ENCODE assay signal across 30 cellular contexts in the genomic region with DNA sequence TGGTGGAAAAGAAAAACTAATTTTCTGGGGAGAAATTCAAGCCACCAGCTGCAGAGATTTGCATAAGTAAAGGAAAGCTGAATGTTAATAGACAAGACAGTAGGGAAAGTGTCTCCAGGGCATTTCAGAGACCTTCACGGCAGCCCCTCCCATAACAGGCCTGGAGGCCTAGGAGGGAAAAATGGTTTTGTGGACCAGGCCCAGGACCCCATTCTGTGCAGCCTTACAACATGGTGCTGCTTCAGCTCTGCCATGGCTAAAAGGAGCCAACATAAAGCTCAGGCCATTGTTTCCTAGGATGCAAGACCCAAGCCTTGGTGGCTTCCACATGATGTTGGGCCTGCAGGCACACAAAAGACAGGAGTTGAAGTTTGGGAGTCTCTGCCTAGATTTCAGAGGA.
"Had no signal": no experiment of that assay in that cellular context is flagged by ENCODE, and none has a peak within 500 bp of the region (broad histone marks: within the 10 kb centered on the region; RNA-seq: fewer than 3 reads in every experiment).

No MANE protein-coding gene starts in this region.

- ATAC-seq: activated CD8-positive, alpha-beta memory T cell treated with anti-CD3 and anti-CD28 coated beads, Interleukin-2, amount 10 ng/mL, durations not matched to agents 7 days and 5 days; activated CD8-positive, alpha-beta T cell treated with anti-CD3 and anti-CD28 coated beads, Interleukin-2, amount 10 ng/mL, durations not matched to agents 7 days and 5 days; activated naive CD8-positive, alpha-beta T cell treated with anti-CD3 and anti-CD28 coated beads, Interleukin-2, amount 50 U/mL, for 24 hours; body of pancreas had no signal

- H3K27ac ChIP-seq: body of pancreas, brain microvascular endothelial cell, breast epithelium, VCaP had no signal

- H3K4me1 ChIP-seq: body of pancreas, breast epithelium had no signal

- H3K36me3 ChIP-seq: brain microvascular endothelial cell, breast epithelium had no signal

- H3K4me3 ChIP-seq: body of pancreas, breast epithelium had no signal

- H3K27me3 ChIP-seq: body of pancreas, brain microvascular endothelial cell, breast epithelium had no signal

- FAIRE-seq: astrocyte, colon, TTC549 had no signal

- H3K9me3 ChIP-seq: body of pancreas had no signal

- DNase-seq: activated B cell treated with CpG ODN at 0.5 μM for 24 hours; activated CD4-positive, alpha-beta memory T cell treated with anti-CD3 and anti-CD28 coated beads, Interleukin-2, amount 10 ng/mL, durations not matched to agents 7 days and 5 days; activated CD4-positive, alpha-beta T cell treated with anti-CD3 and anti-CD28 coated beads for 48 hours; activated CD4-positive, alpha-beta T cell treated with anti-CD3 and anti-CD28 coated beads, Interleukin-2, amount 10 ng/mL, durations not matched to agents 7 days and 5 days; activated CD4-positive, alpha-beta T cell treated with anti-CD3 and anti-CD28 coated beads, Interleukin-2, amount 50 U/mL, for 48 hours; activated CD4-positive, CD25-positive, alpha-beta regulatory T cell treated with anti-CD3 and anti-CD28 coated beads, Interleukin-2, amount 50 U/mL, for 72 hours; activated CD8-positive, alpha-beta memory T cell treated with anti-CD3 and anti-CD28 coated beads for 24 hours; activated CD8-positive, alpha-beta memory T cell treated with anti-CD3 and anti-CD28 coated beads, Interleukin-2, amount 10 ng/mL, durations not matched to agents 7 days and 5 days; activated CD8-positive, alpha-beta memory T cell treated with anti-CD3 and anti-CD28 coated beads, Interleukin-2, amount 50 U/mL, for 48 hours; activated CD8-positive, alpha-beta T cell treated with anti-CD3 and anti-CD28 coated beads, Interleukin-2, amount 10 ng/mL, durations not matched to agents 7 days and 5 days; activated effector memory CD4-positive, alpha-beta T cell treated with Interleukin-2 at 50 U/mL for 16 hours; activated gamma-delta T cell; activated naive CD4-positive, alpha-beta T cell treated with anti-CD3 and anti-CD28 coated beads, Interleukin-2, amount 10 ng/mL, durations not matched to agents 7 days and 5 days; activated naive CD4-positive, alpha-beta T cell treated with Interleukin-2 at 50 U/mL for 16 hours; activated naive CD8-positive, alpha-beta T cell treated with anti-CD3 and anti-CD28 coated beads, Interleukin-2, amount 10 ng/mL, durations not matched to agents 7 days and 5 days; activated naive CD8-positive, alpha-beta T cell treated with anti-CD3 and anti-CD28 coated beads, Interleukin-2, amount 50 U/mL, for 24 hours; activated T-cell treated with anti-CD3 and anti-CD28 coated beads, Interleukin-2, amount 50 U/mL, for 24 hours; activated T-cell treated with anti-CD3 and anti-CD28 coated beads, Interleukin-2, amount 50 U/mL, for 48 hours; amygdala; anterior cingulate cortex; body of pancreas; brain microvascular endothelial cell; central memory CD4-positive, alpha-beta T cell; T-helper 2 cell; T-helper 9 cell had no signal
